Comparison of ENCODE assay signal across 1 cellular context in the genomic region with DNA sequence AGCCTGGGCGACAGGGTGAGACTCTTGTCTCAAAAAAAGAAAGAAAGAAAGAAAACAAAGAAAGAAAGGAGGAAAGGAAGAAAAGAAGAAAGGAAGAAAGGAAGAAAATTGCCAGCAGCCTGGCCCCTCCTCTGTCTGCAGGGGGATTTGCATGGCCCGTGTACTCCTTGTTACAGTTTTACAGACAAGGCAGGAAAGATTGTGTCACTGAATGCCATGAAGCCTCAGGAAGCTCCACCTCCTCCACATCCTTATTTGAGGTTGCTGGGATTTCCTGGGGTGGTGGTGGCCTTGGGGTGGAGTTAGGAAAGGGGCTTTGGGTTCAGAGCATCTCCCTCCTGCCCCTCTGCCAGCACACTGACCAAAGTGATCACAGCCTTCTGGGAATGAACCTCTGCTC.
TF ChIP-seq lines count a peak whose summit lies in the region.

No MANE protein-coding gene starts in this region.

TF ChIP-seq in GM23338, 12 proteins besides CTCF, POLR2A, EP300 and RAD21 (continued from another document):
- TF ChIP-seq, protein P1, sequence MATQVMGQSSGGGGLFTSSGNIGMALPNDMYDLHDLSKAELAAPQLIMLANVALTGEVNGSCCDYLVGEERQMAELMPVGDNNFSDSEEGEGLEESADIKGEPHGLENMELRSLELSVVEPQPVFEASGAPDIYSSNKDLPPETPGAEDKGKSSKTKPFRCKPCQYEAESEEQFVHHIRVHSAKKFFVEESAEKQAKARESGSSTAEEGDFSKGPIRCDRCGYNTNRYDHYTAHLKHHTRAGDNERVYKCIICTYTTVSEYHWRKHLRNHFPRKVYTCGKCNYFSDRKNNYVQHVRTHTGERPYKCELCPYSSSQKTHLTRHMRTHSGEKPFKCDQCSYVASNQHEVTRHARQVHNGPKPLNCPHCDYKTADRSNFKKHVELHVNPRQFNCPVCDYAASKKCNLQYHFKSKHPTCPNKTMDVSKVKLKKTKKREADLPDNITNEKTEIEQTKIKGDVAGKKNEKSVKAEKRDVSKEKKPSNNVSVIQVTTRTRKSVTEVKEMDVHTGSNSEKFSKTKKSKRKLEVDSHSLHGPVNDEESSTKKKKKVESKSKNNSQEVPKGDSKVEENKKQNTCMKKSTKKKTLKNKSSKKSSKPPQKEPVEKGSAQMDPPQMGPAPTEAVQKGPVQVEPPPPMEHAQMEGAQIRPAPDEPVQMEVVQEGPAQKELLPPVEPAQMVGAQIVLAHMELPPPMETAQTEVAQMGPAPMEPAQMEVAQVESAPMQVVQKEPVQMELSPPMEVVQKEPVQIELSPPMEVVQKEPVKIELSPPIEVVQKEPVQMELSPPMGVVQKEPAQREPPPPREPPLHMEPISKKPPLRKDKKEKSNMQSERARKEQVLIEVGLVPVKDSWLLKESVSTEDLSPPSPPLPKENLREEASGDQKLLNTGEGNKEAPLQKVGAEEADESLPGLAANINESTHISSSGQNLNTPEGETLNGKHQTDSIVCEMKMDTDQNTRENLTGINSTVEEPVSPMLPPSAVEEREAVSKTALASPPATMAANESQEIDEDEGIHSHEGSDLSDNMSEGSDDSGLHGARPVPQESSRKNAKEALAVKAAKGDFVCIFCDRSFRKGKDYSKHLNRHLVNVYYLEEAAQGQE (IDR thresholded peaks at IDR 0.05; ENCODE audit: unreplicated experiment): no peak
- no peak for TF ChIP-seq ZNF331 (CRISPR knock-in tag; IDR thresholded peaks at IDR 0.05; ENCODE audit: low read depth)
- TF ChIP-seq JUNB (IDR thresholded peaks at IDR 0.05; ENCODE audit: unreplicated experiment): no peak
- no peak for TF ChIP-seq EZH2 (IDR thresholded peaks at IDR 0.05; ENCODE audit: low read depth, unreplicated experiment)
- no peak for TF ChIP-seq STAT1 (IDR thresholded peaks at IDR 0.05; ENCODE audit: unreplicated experiment)
- no peak for TF ChIP-seq EZH2phosphoT487 (IDR thresholded peaks at IDR 0.05; ENCODE audit: unreplicated experiment)
- no peak for TF ChIP-seq CREB1 (CRISPR knock-in tag; IDR thresholded peaks at IDR 0.05; ENCODE audit: low read depth)
- TF ChIP-seq, protein P2, sequence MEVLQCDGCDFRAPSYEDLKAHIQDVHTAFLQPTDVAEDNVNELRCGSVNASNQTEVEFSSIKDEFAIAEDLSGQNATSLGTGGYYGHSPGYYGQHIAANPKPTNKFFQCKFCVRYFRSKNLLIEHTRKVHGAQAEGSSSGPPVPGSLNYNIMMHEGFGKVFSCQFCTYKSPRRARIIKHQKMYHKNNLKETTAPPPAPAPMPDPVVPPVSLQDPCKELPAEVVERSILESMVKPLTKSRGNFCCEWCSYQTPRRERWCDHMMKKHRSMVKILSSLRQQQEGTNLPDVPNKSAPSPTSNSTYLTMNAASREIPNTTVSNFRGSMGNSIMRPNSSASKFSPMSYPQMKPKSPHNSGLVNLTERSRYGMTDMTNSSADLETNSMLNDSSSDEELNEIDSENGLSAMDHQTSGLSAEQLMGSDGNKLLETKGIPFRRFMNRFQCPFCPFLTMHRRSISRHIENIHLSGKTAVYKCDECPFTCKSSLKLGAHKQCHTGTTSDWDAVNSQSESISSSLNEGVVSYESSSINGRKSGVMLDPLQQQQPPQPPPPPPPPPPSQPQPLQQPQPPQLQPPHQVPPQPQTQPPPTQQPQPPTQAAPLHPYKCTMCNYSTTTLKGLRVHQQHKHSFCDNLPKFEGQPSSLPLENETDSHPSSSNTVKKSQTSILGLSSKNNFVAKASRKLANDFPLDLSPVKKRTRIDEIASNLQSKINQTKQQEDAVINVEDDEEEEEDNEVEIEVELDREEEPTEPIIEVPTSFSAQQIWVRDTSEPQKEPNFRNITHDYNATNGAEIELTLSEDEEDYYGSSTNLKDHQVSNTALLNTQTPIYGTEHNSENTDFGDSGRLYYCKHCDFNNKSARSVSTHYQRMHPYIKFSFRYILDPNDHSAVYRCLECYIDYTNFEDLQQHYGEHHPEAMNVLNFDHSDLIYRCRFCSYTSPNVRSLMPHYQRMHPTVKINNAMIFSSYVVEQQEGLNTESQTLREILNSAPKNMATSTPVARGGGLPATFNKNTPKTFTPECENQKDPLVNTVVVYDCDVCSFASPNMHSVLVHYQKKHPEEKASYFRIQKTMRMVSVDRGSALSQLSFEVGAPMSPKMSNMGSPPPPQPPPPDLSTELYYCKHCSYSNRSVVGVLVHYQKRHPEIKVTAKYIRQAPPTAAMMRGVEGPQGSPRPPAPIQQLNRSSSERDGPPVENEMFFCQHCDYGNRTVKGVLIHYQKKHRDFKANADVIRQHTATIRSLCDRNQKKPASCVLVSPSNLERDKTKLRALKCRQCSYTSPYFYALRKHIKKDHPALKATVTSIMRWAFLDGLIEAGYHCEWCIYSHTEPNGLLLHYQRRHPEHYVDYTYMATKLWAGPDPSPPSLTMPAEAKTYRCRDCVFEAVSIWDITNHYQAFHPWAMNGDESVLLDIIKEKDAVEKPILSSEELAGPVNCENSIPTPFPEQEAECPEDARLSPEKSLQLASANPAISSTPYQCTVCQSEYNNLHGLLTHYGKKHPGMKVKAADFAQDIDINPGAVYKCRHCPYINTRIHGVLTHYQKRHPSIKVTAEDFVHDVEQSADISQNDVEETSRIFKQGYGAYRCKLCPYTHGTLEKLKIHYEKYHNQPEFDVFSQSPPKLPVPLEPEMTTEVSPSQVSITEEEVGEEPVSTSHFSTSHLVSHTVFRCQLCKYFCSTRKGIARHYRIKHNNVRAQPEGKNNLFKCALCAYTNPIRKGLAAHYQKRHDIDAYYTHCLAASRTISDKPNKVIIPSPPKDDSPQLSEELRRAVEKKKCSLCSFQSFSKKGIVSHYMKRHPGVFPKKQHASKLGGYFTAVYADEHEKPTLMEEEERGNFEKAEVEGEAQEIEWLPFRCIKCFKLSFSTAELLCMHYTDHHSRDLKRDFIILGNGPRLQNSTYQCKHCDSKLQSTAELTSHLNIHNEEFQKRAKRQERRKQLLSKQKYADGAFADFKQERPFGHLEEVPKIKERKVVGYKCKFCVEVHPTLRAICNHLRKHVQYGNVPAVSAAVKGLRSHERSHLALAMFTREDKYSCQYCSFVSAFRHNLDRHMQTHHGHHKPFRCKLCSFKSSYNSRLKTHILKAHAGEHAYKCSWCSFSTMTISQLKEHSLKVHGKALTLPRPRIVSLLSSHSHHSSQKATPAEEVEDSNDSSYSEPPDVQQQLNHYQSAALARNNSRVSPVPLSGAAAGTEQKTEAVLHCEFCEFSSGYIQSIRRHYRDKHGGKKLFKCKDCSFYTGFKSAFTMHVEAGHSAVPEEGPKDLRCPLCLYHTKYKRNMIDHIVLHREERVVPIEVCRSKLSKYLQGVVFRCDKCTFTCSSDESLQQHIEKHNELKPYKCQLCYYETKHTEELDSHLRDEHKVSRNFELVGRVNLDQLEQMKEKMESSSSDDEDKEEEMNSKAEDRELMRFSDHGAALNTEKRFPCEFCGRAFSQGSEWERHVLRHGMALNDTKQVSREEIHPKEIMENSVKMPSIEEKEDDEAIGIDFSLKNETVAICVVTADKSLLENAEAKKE (CRISPR knock-in tag; IDR thresholded peaks at IDR 0.05): no peak
